23 cellular contexts compared by ENCODE assay signal in genomic region chr9:137116728-137117127, GRCh38. TPM values are rescaled to one million over a fixed set of nuclear protein-coding genes. Genes with fewer than 3 reads are reported as not detected.
A peak's percentile ranks its signal among the peaks of the same experiment; 100 is the strongest.
DNase-seq lines count a peak whose midpoint lies in the region; ATAC-seq and TF ChIP-seq lines count a peak whose summit lies in the region.
"Had no signal": no experiment of that assay in that cellular context is flagged by ENCODE, and none has a peak within 500 bp of the region (broad histone marks: within the 10 kb centered on the region; RNA-seq: fewer than 3 reads in every experiment).

No MANE protein-coding gene starts in this region.

- CTCF ChIA-PET in activated CD4-positive, alpha-beta T cell treated with anti-CD3 and anti-CD28 coated beads for 36 hours (lab: Charles Lee): no interaction called here

- POLR2A ChIA-PET in activated CD4-positive, alpha-beta T cell treated with anti-CD3 and anti-CD28 coated beads for 36 hours (lab: Charles Lee): no interaction called here

- ATAC-seq in Right ventricle myocardium superior (ENCODE audit: poor library complexity): peak; percentile 16
- ATAC-seq in HG03108 (IDR thresholded peaks at IDR 0.05; ENCODE audit: unreplicated experiment): no peak
- ATAC-seq in activated CD4-positive, alpha-beta T cell treated with anti-CD3 and anti-CD28 coated beads for 36 hours: no peak
- ATAC-seq: GM12878, left colon had no signal

- no peak for TF ChIP-seq POLR2A in testis (IDR thresholded peaks at IDR 0.05)

- H3K4me1 ChIP-seq in testis: peaks cover 22% of the 10 kb centered on the region

- intact Hi-C loops in Right ventricle myocardium superior (cut with DNase I) (no loop called here), cardiac septum (cut with DNase I) (no loop called here), testis (cut with DNase I; ENCODE audit: low total_unique reads) (loop anchor here (10.0 kb wide), 1 partner anchor 108 kb away; the partner anchor contains the start of genes CYSRT1, RNF208 and RNF224)
- intact Hi-C loops in activated CD4-positive, alpha-beta T cell treated with anti-CD3 and anti-CD28 coated beads for 36 hours (cut with DNase I, micrococcal nuclease): no loop called here

- DNase-seq in Right ventricle myocardium superior: no peak
- no peak for DNase-seq in cardiac septum (ENCODE audit: low spot score)
- DNase-seq in choroid plexus epithelial cell (ENCODE audit: low read depth): peak; percentile 29
- DNase-seq in islet precursor cell: peak; percentile 48
- peak; percentile 45 for DNase-seq in testis
- no peak for DNase-seq in activated CD4-positive, alpha-beta T cell treated with anti-CD3 and anti-CD28 coated beads for 36 hours
- DNase-seq in chondrocyte (ENCODE audit: low spot score): no peak
- DNase-seq: activated CD4-positive, alpha-beta T cell treated with anti-CD3 and anti-CD28 coated beads, Interleukin-2, amount 50 U/mL, for 1 hour; left colon; NCI-H1105 treated with DMSO at 0.1 percent for 48 hours; NCI-H510A treated with DMSO at 0.1 percent for 48 hours; retina; stimulated activated naive CD4-positive, alpha-beta T cell; uterus had no signal

- H3K4me3 ChIP-seq in choroid plexus epithelial cell (ENCODE audit: low read depth, low read length): no peak overlapping the region
- H3K4me3 ChIP-seq in testis: no peak overlapping the region
- H3K4me3 ChIP-seq: A549, coronary artery, GM12878, HAP-1, uterus had no signal

- H3K36me3 ChIP-seq in testis (ENCODE audit: low read depth, missing control alignments): no peaks in the 10 kb centered on the region
- H3K36me3 ChIP-seq: neutrophil, uterus had no signal

- peak overlapping the region in 1 of 2 donors; percentile 32 for H3K27ac ChIP-seq in testis
- H3K27ac ChIP-seq: A549, C4-2B, neutrophil, uterus had no signal

- 44 to 60% methylated on average over 17 of the region's 17 CpGs for WGBS in testis, 2 donors

- no peaks in the 10 kb centered on the region for H3K27me3 Mint-ChIP-seq in activated CD4-positive, alpha-beta T cell treated with anti-CD3 and anti-CD28 coated beads for 36 hours
- no peaks in the 10 kb centered on the region for H3K27me3 Mint-ChIP-seq in chondrocyte (ENCODE audit: low read depth)

- H3K9me3 Mint-ChIP-seq in activated CD4-positive, alpha-beta T cell treated with anti-CD3 and anti-CD28 coated beads for 36 hours (ENCODE audit: low read depth): no peaks in the 10 kb centered on the region
- H3K9me3 Mint-ChIP-seq in chondrocyte (ENCODE audit: low read depth): no peaks in the 10 kb centered on the region

- peaks cover 8% of the 10 kb centered on the region for H3K36me3 Mint-ChIP-seq in activated CD4-positive, alpha-beta T cell treated with anti-CD3 and anti-CD28 coated beads for 36 hours (ENCODE audit: low read depth)
- H3K36me3 Mint-ChIP-seq in chondrocyte (ENCODE audit: low read depth): no peaks in the 10 kb centered on the region

- no peak overlapping the region for H3K4me3 Mint-ChIP-seq in activated CD4-positive, alpha-beta T cell treated with anti-CD3 and anti-CD28 coated beads for 36 hours
- no peak overlapping the region for H3K4me3 Mint-ChIP-seq in chondrocyte (ENCODE audit: unreplicated experiment)

- H3K27me3 ChIP-seq in testis: no peaks in the 10 kb centered on the region
- H3K27me3 ChIP-seq: uterus had no signal

- no peaks in the 10 kb centered on the region for H3K9me3 ChIP-seq in testis
- H3K9me3 ChIP-seq: A549, HAP-1, neutrophil, uterus had no signal

- H3K4me1 Mint-ChIP-seq in activated CD4-positive, alpha-beta T cell treated with anti-CD3 and anti-CD28 coated beads for 36 hours: peaks cover 13% of the 10 kb centered on the region
- H3K4me1 Mint-ChIP-seq in chondrocyte (ENCODE audit: low read depth): peaks cover 3% of the 10 kb centered on the region

- no peak overlapping the region for H3K27ac Mint-ChIP-seq in activated CD4-positive, alpha-beta T cell treated with anti-CD3 and anti-CD28 coated beads for 36 hours
- no peak overlapping the region for H3K27ac Mint-ChIP-seq in chondrocyte (ENCODE audit: unreplicated experiment)

- no peak for TF ChIP-seq CTCF in choroid plexus epithelial cell (conservative IDR thresholded peaks at IDR 0.05; ENCODE audit: low read depth, low read length)
- TF ChIP-seq CTCF in testis (IDR thresholded peaks at IDR 0.05): no peak
- TF ChIP-seq CTCF in chondrocyte (IDR thresholded peaks at IDR 0.05): no peak

RNA-seq across cellular contexts. Expression of gene DPP7, which starts 2.2 kb away (rescaled TPM):
- total RNA-seq in Right ventricle myocardium superior (153 TPM), cardiac septum (150 TPM), testis (100 to 1,000 TPM; 207 to 215 TPM), chondrocyte (54.0 to 85.0 TPM (median 82.2 TPM) in 3 replicates)
- 242 TPM for polyA plus RNA-seq in testis (ENCODE audit: insufficient read depth, low read depth, low replicate concordance)
- 100 to 1,000 TPM; 188 to 204 TPM for total RNA-seq in activated CD4-positive, alpha-beta T cell treated with anti-CD3 and anti-CD28 coated beads for 36 hours

RNA-seq across cellular contexts. Expression of gene GRIN1, which starts 22.2 kb away (rescaled TPM):
- total RNA-seq in Right ventricle myocardium superior (not detected), cardiac septum (not detected), testis (1 to 10 TPM; 1.5 to 3.8 TPM), chondrocyte (0.07 TPM in 1 of 3 replicates, not detected in the others)
- polyA plus RNA-seq in testis (ENCODE audit: insufficient read depth, low read depth, low replicate concordance): 0.79 TPM
- under 1 TPM in 1 of 2 experiments, not detected in 1; 0.14 TPM for total RNA-seq in activated CD4-positive, alpha-beta T cell treated with anti-CD3 and anti-CD28 coated beads for 36 hours
- total RNA-seq: endothelial cell of umbilical vein, mononuclear cell, uterus had no signal
- polyA plus RNA-seq: endothelial cell of umbilical vein had no signal

RNA-seq across cellular contexts. Expression of gene MAN1B1, which starts 29.9 kb away (rescaled TPM):
- 20.3 TPM for total RNA-seq in Right ventricle myocardium superior
- 27.2 TPM for total RNA-seq in cardiac septum
- total RNA-seq in testis: 100 to 1,000 TPM; 122 to 124 TPM
- polyA plus RNA-seq in testis (ENCODE audit: insufficient read depth, low read depth, low replicate concordance): 62.2 TPM
- 10 to 100 TPM; 21.6 to 26.7 TPM for total RNA-seq in activated CD4-positive, alpha-beta T cell treated with anti-CD3 and anti-CD28 coated beads for 36 hours
- total RNA-seq in chondrocyte: 105 to 117 TPM (median 106 TPM) in 3 replicates

RNA-seq across cellular contexts. Expression of gene UAP1L1, which starts 39.4 kb away (rescaled TPM):
- 11.3 TPM for total RNA-seq in Right ventricle myocardium superior
- 6.5 TPM for total RNA-seq in cardiac septum
- 10 to 100 TPM in 1 of 2 donors, 1 to 10 TPM in 1; 7.2 to 10.1 TPM for total RNA-seq in testis
- polyA plus RNA-seq in testis (ENCODE audit: insufficient read depth, low read depth, low replicate concordance): 6.9 TPM
- 10 to 100 TPM; 12.5 to 14.4 TPM for total RNA-seq in activated CD4-positive, alpha-beta T cell treated with anti-CD3 and anti-CD28 coated beads for 36 hours
- 26.1 to 44.0 TPM (median 41.7 TPM) in 3 replicates for total RNA-seq in chondrocyte

RNA-seq across cellular contexts. Expression of gene SAPCD2, which starts 46.4 kb away (rescaled TPM):
- 0.22 TPM for total RNA-seq in Right ventricle myocardium superior
- 0.11 TPM for total RNA-seq in cardiac septum
- total RNA-seq in testis: 1 to 10 TPM; 1.4 to 1.7 TPM
- 0.78 TPM for polyA plus RNA-seq in testis (ENCODE audit: insufficient read depth, low read depth, low replicate concordance)
- 1 to 10 TPM; 6.4 to 8.8 TPM for total RNA-seq in activated CD4-positive, alpha-beta T cell treated with anti-CD3 and anti-CD28 coated beads for 36 hours
- 0.87 to 3.2 TPM (median 2.5 TPM) in 3 replicates for total RNA-seq in chondrocyte

Comparison
In these comparisons a context has a peak if more than half of its experiments do, and no peak if none do; other contexts are left out.
1. DNase-seq: peak in choroid plexus epithelial cell (single experiment), islet precursor cell (single experiment) and testis (single experiment); none in Right ventricle myocardium superior (single experiment), cardiac septum (single experiment), activated CD4-positive, alpha-beta T cell treated with anti-CD3 and anti-CD28 coated beads for 36 hours (single experiment) and chondrocyte (single experiment).